In genomic region chr22:32376681-32377080, GRCh38 we compare ENCODE assay signal across 38 cellular contexts. TPM values are rescaled to one million over a fixed set of nuclear protein-coding genes. Genes with fewer than 3 reads are reported as not detected.
"Had no signal": no experiment of that assay in that cellular context is flagged by ENCODE, and none has a peak within 500 bp of the region (broad histone marks: within the 10 kb centered on the region; RNA-seq: fewer than 3 reads in every experiment).

No MANE protein-coding gene starts in this region.

- H3K27ac Mint-ChIP-seq: activated CD4-positive, alpha-beta memory T cell treated with anti-CD3 and anti-CD28 coated beads for 36 hours; activated CD4-positive, alpha-beta T cell treated with anti-CD3 and anti-CD28 coated beads for 36 hours; activated CD4-positive, alpha-beta T cell treated with anti-CD3 and anti-CD28 coated beads, Interleukin-2, amount 10 ng/mL, durations not matched to agents 24 days and 14 days; activated CD8-positive, alpha-beta memory T cell treated with anti-CD3 and anti-CD28 coated beads, Interleukin-2, amount 10 ng/mL, durations not matched to agents 7 days and 5 days; activated CD8-positive, alpha-beta T cell treated with anti-CD3 and anti-CD28 coated beads, Interleukin-2, amount 10 ng/mL, durations not matched to agents 7 days and 5 days; activated naive CD4-positive, alpha-beta T cell treated with anti-CD3 and anti-CD28 coated beads for 36 hours; activated naive CD8-positive, alpha-beta T cell treated with anti-CD3 and anti-CD28 coated beads, Interleukin-2, amount 10 ng/mL, durations not matched to agents 7 days and 5 days; activated T-helper 1 cell treated with anti-CD3 and anti-CD28 coated beads, Interleukin-12 subunit alpha, Interleukin-12 subunit beta, Interleukin-2, Interleukin-4 antibody, amounts not matched to agents 30 ng/mL and 10 ng/mL and 1 ng/mL, durations not matched to agents 14 hours and 24 hours and 36 hours; activated T-helper 2 cell treated with anti-CD3 and anti-CD28 coated beads, Interferon-gamma antibody, Interleukin-2, Interleukin-4, amounts not matched to agents 10 μg/mL and 5 μg/mL and 100 μg/mL, durations not matched to agents 14 hours and 24 hours and 36 hours; brain had no signal

- H3K27me3 ChIP-seq: ascending aorta, breast epithelium, cardiac muscle cell, colonic mucosa, esophagus squamous epithelium, gastrocnemius medialis had no signal

- ATAC-seq: activated CD4-positive, alpha-beta T cell treated with anti-CD3 and anti-CD28 coated beads for 36 hours; activated CD8-positive, alpha-beta memory T cell treated with anti-CD3 and anti-CD28 coated beads, Interleukin-2, amount 10 ng/mL, durations not matched to agents 7 days and 5 days; activated CD8-positive, alpha-beta T cell treated with anti-CD3 and anti-CD28 coated beads, Interleukin-2, amount 10 ng/mL, durations not matched to agents 7 days and 5 days; gastrocnemius medialis had no signal

- DNase-seq: activated CD4-positive, alpha-beta memory T cell treated with anti-CD3 and anti-CD28 coated beads for 36 hours; activated CD4-positive, alpha-beta T cell treated with anti-CD3 and anti-CD28 coated beads for 36 hours; activated CD4-positive, alpha-beta T cell treated with anti-CD3 and anti-CD28 coated beads, Interleukin-2, amount 10 ng/mL, durations not matched to agents 24 days and 14 days; activated CD4-positive, CD25-positive, alpha-beta regulatory T cell; activated CD4-positive, CD25-positive, alpha-beta regulatory T cell treated with anti-CD3 and anti-CD28 coated beads, Interleukin-2, amount 50 U/mL, for 72 hours; activated CD8-positive, alpha-beta memory T cell treated with anti-CD3 and anti-CD28 coated beads, Interleukin-2, amount 10 ng/mL, durations not matched to agents 7 days and 5 days; activated CD8-positive, alpha-beta memory T cell treated with anti-CD3 and anti-CD28 coated beads, Interleukin-2, amount 50 U/mL, for 4 hours; activated CD8-positive, alpha-beta T cell treated with anti-CD3 and anti-CD28 coated beads, Interleukin-2, amount 10 ng/mL, durations not matched to agents 7 days and 5 days; activated effector memory CD4-positive, alpha-beta T cell treated with anti-CD3 and anti-CD28 coated beads, Interleukin-2, amount 50 U/mL, for 16 hours; activated naive CD4-positive, alpha-beta T cell treated with anti-CD3 and anti-CD28 coated beads for 36 hours; activated naive CD8-positive, alpha-beta T cell treated with anti-CD3 and anti-CD28 coated beads, Interleukin-2, amount 10 ng/mL, durations not matched to agents 7 days and 5 days; activated T-cell treated with anti-CD3 and anti-CD28 coated beads, Interleukin-2, amount 50 U/mL, for 1 hour; activated T-cell treated with anti-CD3 and anti-CD28 coated beads, Interleukin-2, amount 50 U/mL, for 48 hours; central memory CD4-positive, alpha-beta T cell; cerebellar nuclear complex; colonic mucosa; effector CD8-positive, alpha-beta T cell; esophagus squamous epithelium; gastrocnemius medialis; glutamatergic neuron; heart left ventricle; T-helper 2 cell had no signal

- H3K4me1 ChIP-seq: ascending aorta, breast epithelium, colonic mucosa, esophagus squamous epithelium, gastrocnemius medialis, heart left ventricle had no signal

- H3K9me3 Mint-ChIP-seq: activated CD4-positive, alpha-beta memory T cell treated with anti-CD3 and anti-CD28 coated beads for 36 hours; activated CD4-positive, alpha-beta T cell treated with anti-CD3 and anti-CD28 coated beads, Interleukin-2, amount 10 ng/mL, durations not matched to agents 24 days and 14 days; activated naive CD4-positive, alpha-beta T cell treated with anti-CD3 and anti-CD28 coated beads for 36 hours; activated naive CD4-positive, alpha-beta T cell treated with anti-CD3 and anti-CD28 coated beads, Interleukin-2, amount 50 U/mL, for 72 hours; activated naive CD8-positive, alpha-beta T cell treated with anti-CD3 and anti-CD28 coated beads, Interleukin-2, amount 10 ng/mL, durations not matched to agents 7 days and 5 days; activated T-helper 1 cell treated with anti-CD3 and anti-CD28 coated beads, Interleukin-12 subunit alpha, Interleukin-12 subunit beta, Interleukin-2, Interleukin-4 antibody, amounts not matched to agents 30 ng/mL and 10 ng/mL and 1 ng/mL, durations not matched to agents 14 hours and 24 hours and 36 hours; activated T-helper 2 cell treated with anti-CD3 and anti-CD28 coated beads, Interferon-gamma antibody, Interleukin-2, Interleukin-4, amounts not matched to agents 10 μg/mL and 5 μg/mL and 100 μg/mL, durations not matched to agents 14 hours and 24 hours and 36 hours; brain had no signal

- H3K4me3 ChIP-seq: ascending aorta, breast epithelium, cardiac muscle cell, colonic mucosa, esophagus squamous epithelium, gastrocnemius medialis, heart left ventricle had no signal

- H3K36me3 ChIP-seq: ascending aorta, breast epithelium, cardiac muscle cell, colonic mucosa, esophagus squamous epithelium, gastrocnemius medialis, heart left ventricle had no signal

- H3K9me3 ChIP-seq: ascending aorta, breast epithelium, colonic mucosa, esophagus squamous epithelium, gastrocnemius medialis, heart left ventricle had no signal

- H3K4me3 Mint-ChIP-seq: activated CD4-positive, alpha-beta memory T cell treated with anti-CD3 and anti-CD28 coated beads for 36 hours; activated CD4-positive, alpha-beta T cell treated with anti-CD3 and anti-CD28 coated beads for 36 hours; activated CD4-positive, alpha-beta T cell treated with anti-CD3 and anti-CD28 coated beads, Interleukin-2, amount 10 ng/mL, durations not matched to agents 24 days and 14 days; activated CD8-positive, alpha-beta memory T cell treated with anti-CD3 and anti-CD28 coated beads, Interleukin-2, amount 10 ng/mL, durations not matched to agents 7 days and 5 days; activated CD8-positive, alpha-beta T cell treated with anti-CD3 and anti-CD28 coated beads, Interleukin-2, amount 10 ng/mL, durations not matched to agents 7 days and 5 days; activated naive CD4-positive, alpha-beta T cell treated with anti-CD3 and anti-CD28 coated beads for 36 hours; activated naive CD8-positive, alpha-beta T cell treated with anti-CD3 and anti-CD28 coated beads, Interleukin-2, amount 10 ng/mL, durations not matched to agents 7 days and 5 days; activated T-helper 1 cell treated with anti-CD3 and anti-CD28 coated beads, Interleukin-12 subunit alpha, Interleukin-12 subunit beta, Interleukin-2, Interleukin-4 antibody, amounts not matched to agents 30 ng/mL and 10 ng/mL and 1 ng/mL, durations not matched to agents 14 hours and 24 hours and 36 hours; brain had no signal

- H3K27me3 Mint-ChIP-seq: activated CD4-positive, alpha-beta memory T cell treated with anti-CD3 and anti-CD28 coated beads for 36 hours; activated CD4-positive, alpha-beta T cell treated with anti-CD3 and anti-CD28 coated beads for 36 hours; activated CD4-positive, alpha-beta T cell treated with anti-CD3 and anti-CD28 coated beads, Interleukin-2, amount 10 ng/mL, durations not matched to agents 24 days and 14 days; brain had no signal

- H3K27ac ChIP-seq: ascending aorta, breast epithelium, cardiac muscle cell, colonic mucosa, epithelial cell of prostate, esophagus squamous epithelium, gastrocnemius medialis, heart left ventricle had no signal

- H3K4me1 Mint-ChIP-seq: activated CD4-positive, alpha-beta T cell treated with anti-CD3 and anti-CD28 coated beads for 36 hours; activated CD4-positive, alpha-beta T cell treated with anti-CD3 and anti-CD28 coated beads, Interleukin-2, amount 10 ng/mL, durations not matched to agents 24 days and 14 days; activated CD8-positive, alpha-beta memory T cell treated with anti-CD3 and anti-CD28 coated beads, Interleukin-2, amount 10 ng/mL, durations not matched to agents 7 days and 5 days; activated naive CD8-positive, alpha-beta T cell treated with anti-CD3 and anti-CD28 coated beads, Interleukin-2, amount 10 ng/mL, durations not matched to agents 7 days and 5 days; brain had no signal

- FAIRE-seq: endometrium, endothelial cell of umbilical vein had no signal

- H3K36me3 Mint-ChIP-seq: activated CD4-positive, alpha-beta memory T cell treated with anti-CD3 and anti-CD28 coated beads for 36 hours; activated CD8-positive, alpha-beta memory T cell treated with anti-CD3 and anti-CD28 coated beads, Interleukin-2, amount 10 ng/mL, durations not matched to agents 7 days and 5 days; activated naive CD4-positive, alpha-beta T cell treated with anti-CD3 and anti-CD28 coated beads, Interleukin-2, amount 50 U/mL, for 72 hours; activated naive CD8-positive, alpha-beta T cell treated with anti-CD3 and anti-CD28 coated beads, Interleukin-2, amount 10 ng/mL, durations not matched to agents 7 days and 5 days; brain had no signal

RNA-seq across cellular contexts. Expression of gene RFPL3, which starts 19.0 kb away (rescaled TPM):
- total RNA-seq: activated CD4-positive, alpha-beta memory T cell treated with anti-CD3 and anti-CD28 coated beads for 36 hours; activated CD4-positive, alpha-beta T cell treated with anti-CD3 and anti-CD28 coated beads for 36 hours; activated CD4-positive, alpha-beta T cell treated with anti-CD3 and anti-CD28 coated beads, Interleukin-2, amount 10 ng/mL, durations not matched to agents 24 days and 14 days; activated CD8-positive, alpha-beta memory T cell treated with anti-CD3 and anti-CD28 coated beads for 36 hours; activated CD8-positive, alpha-beta memory T cell treated with anti-CD3 and anti-CD28 coated beads, Interleukin-2, amount 10 ng/mL, durations not matched to agents 7 days and 5 days; activated CD8-positive, alpha-beta T cell treated with anti-CD3 and anti-CD28 coated beads, Interleukin-2, amount 10 ng/mL, durations not matched to agents 7 days and 5 days; activated naive CD4-positive, alpha-beta T cell treated with anti-CD3 and anti-CD28 coated beads for 36 hours; activated naive CD4-positive, alpha-beta T cell treated with anti-CD3 and anti-CD28 coated beads, Interleukin-2, amount 50 U/mL, for 72 hours; activated naive CD8-positive, alpha-beta T cell treated with anti-CD3 and anti-CD28 coated beads, Interleukin-2, amount 10 ng/mL, durations not matched to agents 7 days and 5 days; activated T-helper 1 cell treated with anti-CD3 and anti-CD28 coated beads, Interleukin-12 subunit alpha, Interleukin-12 subunit beta, Interleukin-2, Interleukin-4 antibody, amounts not matched to agents 30 ng/mL and 10 ng/mL and 1 ng/mL, durations not matched to agents 14 hours and 24 hours and 36 hours; activated T-helper 2 cell treated with anti-CD3 and anti-CD28 coated beads, Interferon-gamma antibody, Interleukin-2, Interleukin-4, amounts not matched to agents 10 μg/mL and 5 μg/mL and 100 μg/mL, durations not matched to agents 14 hours and 24 hours and 36 hours; ascending aorta; breast epithelium; cardiac muscle cell; colonic mucosa; dermis microvascular lymphatic vessel endothelial cell; endothelial cell of umbilical vein; esophagus squamous epithelium; fibroblast of lung; fibroblast of villous mesenchyme; gastrocnemius medialis; heart left ventricle; T-helper 1 cell treated with Interleukin-12 subunit alpha and Interleukin-12 subunit beta and Interleukin-4 antibody, amounts not matched to agents 30 ng/mL and 1 ng/mL, for 36 hours had no signal
- polyA plus RNA-seq: cardiac muscle cell, endothelial cell of umbilical vein, esophagus, fibroblast of lung, heart left ventricle had no signal
